In the genomic region with DNA sequence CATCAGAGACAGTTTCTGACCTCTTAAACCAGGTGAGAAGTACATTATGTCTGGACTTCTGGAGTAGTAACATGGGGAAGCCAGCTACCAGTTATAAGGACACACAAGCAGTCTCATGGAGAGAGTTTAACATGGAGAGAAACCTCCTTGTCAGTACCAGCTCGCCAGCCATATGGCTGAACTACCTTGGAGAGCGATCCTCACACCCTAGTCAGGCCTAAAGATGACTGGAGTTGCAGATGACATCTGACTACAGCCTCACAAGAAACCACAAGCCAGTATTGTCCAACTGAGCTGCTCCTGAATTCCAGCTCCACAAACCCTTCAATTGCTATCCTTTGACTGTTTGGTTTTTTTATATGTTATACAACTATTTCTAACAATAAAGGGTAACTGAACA, we compare ENCODE assay signal across 29 cellular contexts. TPM values are rescaled to one million over a fixed set of nuclear protein-coding genes. Genes with fewer than 3 reads are reported as not detected.
DNase-seq lines count a peak whose midpoint lies in the region; ATAC-seq, FAIRE-seq and TF ChIP-seq lines count a peak whose summit lies in the region.
"Had no signal": no experiment of that assay in that cellular context is flagged by ENCODE, and none has a peak within 500 bp of the region (broad histone marks: within the 10 kb centered on the region; RNA-seq: fewer than 3 reads in every experiment).

No MANE protein-coding gene starts in this region.

- H3K4me1 ChIP-seq in HCT116 (ENCODE audit: control insufficient read depth in 1 of 2, insufficient read depth in 2 of 2, low read length in 2 of 2), result no peaks in the 10 kb centered on the region
- H3K4me1 ChIP-seq: gastroesophageal sphincter, pancreas, thyroid gland had no signal

- no peak overlapping the region for H3K27ac Mint-ChIP-seq in natural killer cell
- H3K27ac Mint-ChIP-seq in activated T-cell treated with anti-CD3 and anti-CD28 coated beads, Interleukin-2, amount 50 U/mL, for 72 hours, result no peak overlapping the region
- H3K27ac Mint-ChIP-seq: activated naive CD8-positive, alpha-beta T cell treated with anti-CD3 and anti-CD28 coated beads for 36 hours; CD14-positive monocyte; IgD-negative memory B cell; naive thymus-derived CD4-positive, alpha-beta T cell; stimulated activated naive B cell treated with anti-CD40 and anti-IgM and Interleukin-4, amounts not matched to agents 10 μg/mL and 1 μg/mL and 100 μg/mL, for 72 hours had no signal

- no peak overlapping the region for H3K4me3 Mint-ChIP-seq in natural killer cell
- no peak overlapping the region for H3K4me3 Mint-ChIP-seq in activated T-cell treated with anti-CD3 and anti-CD28 coated beads, Interleukin-2, amount 50 U/mL, for 72 hours
- H3K4me3 Mint-ChIP-seq: activated naive CD8-positive, alpha-beta T cell treated with anti-CD3 and anti-CD28 coated beads for 36 hours; CD14-positive monocyte; IgD-negative memory B cell; naive thymus-derived CD4-positive, alpha-beta T cell; stimulated activated naive B cell treated with anti-CD40 and anti-IgM and Interleukin-4, amounts not matched to agents 10 μg/mL and 1 μg/mL and 100 μg/mL, for 72 hours had no signal

- H3K4me2 ChIP-seq in HCT116 (ENCODE audit: low read length), result no peak overlapping the region

- POLR2A ChIA-PET in HCT116 (lab: Charles Lee), result no interaction called here

- DNase-seq in HCT116 (ENCODE audit: low read depth, low spot score), result no peak
- DNase-seq in bronchial epithelial cell (ENCODE audit: low read depth), result peak; percentile 25
- DNase-seq in kidney glomerular epithelial cell (lab: John Stamatoyannopoulos, UW), result peak; percentile 12
- no peak for DNase-seq in natural killer cell
- no peak for DNase-seq in activated T-cell treated with anti-CD3 and anti-CD28 coated beads, Interleukin-2, amount 50 U/mL, for 72 hours
- DNase-seq in DMS153 (lab: John Stamatoyannopoulos, UW), result no peak
- DNase-seq: activated CD4-positive, alpha-beta T cell treated with anti-CD3 and anti-CD28 coated beads, Interleukin-2, amount 50 U/mL, for 4 hours; activated naive CD8-positive, alpha-beta T cell treated with anti-CD3 and anti-CD28 coated beads for 36 hours; activated T-cell treated with anti-CD3 and anti-CD28 coated beads, Interleukin-2, amount 50 U/mL, for 1 hour; caudate nucleus; dorsolateral prefrontal cortex; GF-D8; naive thymus-derived CD4-positive, alpha-beta T cell; NCI-H1930; NCI-H345; NK-92 treated with Interleukin-12 subunit alpha and Interleukin-12 subunit beta, amount 100 ng/mL, for 24 hours; pancreas; stimulated activated naive B cell treated with anti-CD40 and anti-IgM and Interleukin-4, amounts not matched to agents 10 μg/mL and 1 μg/mL and 100 μg/mL, for 72 hours; thyroid gland had no signal

- no peak overlapping the region for H3K9ac ChIP-seq in HCT116 (ENCODE audit: low read length)

- no peak overlapping the region for H3K4me3 ChIP-seq in HCT116 (replicated peaks in 1 of 2; ENCODE audit: low read depth in 1 of 2, low read length in 2 of 2)
- H3K4me3 ChIP-seq in bronchial epithelial cell (ENCODE audit: low read depth, low read length), result no peak overlapping the region
- H3K4me3 ChIP-seq: dorsolateral prefrontal cortex, gastroesophageal sphincter, GM12878, lung, pancreas, thyroid gland had no signal

- no peak overlapping the region for H3K27ac ChIP-seq in HCT116 (ENCODE audit: low read depth, low read length)
- H3K27ac ChIP-seq: dorsolateral prefrontal cortex, gastroesophageal sphincter, pancreas, thyroid gland had no signal

- intact Hi-C loops in HCT116 (cut with micrococcal nuclease) (no loop called here), natural killer cell (cut with micrococcal nuclease) (no loop called here)

- TF ChIP-seq CTCF in HCT116 (IDR thresholded peaks at IDR 0.05 in 2 of 3, conservative IDR thresholded peaks at IDR 0.05 in 1 of 3; ENCODE audit: borderline replicate concordance in 1 of 3, insufficient read depth in 1 of 3, low read depth in 2 of 3, low read length in 2 of 3) (no peak), bronchial epithelial cell (IDR thresholded peaks at IDR 0.05; ENCODE audit: insufficient read depth, low read length, severe bottlenecking) (no peak), natural killer cell (IDR thresholded peaks at IDR 0.05) (no peak)

- no peak for TF ChIP-seq RAD21 in HCT116 (IDR thresholded peaks at IDR 0.05; ENCODE audit: low read depth)

- H2AFZ ChIP-seq in HCT116 (ENCODE audit: low read depth, low read length, poor library complexity, severe bottlenecking), result no peak overlapping the region

- no peaks in the 10 kb centered on the region for H3K27me3 ChIP-seq in HCT116 (ENCODE audit: insufficient read depth, low read length)
- H3K27me3 ChIP-seq in bronchial epithelial cell (ENCODE audit: control insufficient read depth, insufficient read depth, low read length), result no peaks in the 10 kb centered on the region
- H3K27me3 ChIP-seq: dorsolateral prefrontal cortex, gastroesophageal sphincter, pancreas, thyroid gland had no signal

- peaks cover 14% of the 10 kb centered on the region for H3K36me3 Mint-ChIP-seq in natural killer cell
- H3K36me3 Mint-ChIP-seq in activated T-cell treated with anti-CD3 and anti-CD28 coated beads, Interleukin-2, amount 50 U/mL, for 72 hours (ENCODE audit: insufficient read depth in 2 of 2), result no peaks in the 10 kb centered on the region
- H3K36me3 Mint-ChIP-seq: activated naive CD8-positive, alpha-beta T cell treated with anti-CD3 and anti-CD28 coated beads for 36 hours; CD14-positive monocyte; IgD-negative memory B cell; naive thymus-derived CD4-positive, alpha-beta T cell; stimulated activated naive B cell treated with anti-CD40 and anti-IgM and Interleukin-4, amounts not matched to agents 10 μg/mL and 1 μg/mL and 100 μg/mL, for 72 hours had no signal

- H4K20me1 ChIP-seq in HCT116 (ENCODE audit: insufficient read depth), result no peaks in the 10 kb centered on the region

- H3K36me3 ChIP-seq in HCT116 (ENCODE audit: control insufficient read depth in 1 of 2, insufficient read depth in 2 of 2, low read length in 2 of 2) (no peaks in the 10 kb centered on the region), bronchial epithelial cell (ENCODE audit: control insufficient read depth, insufficient read depth, low read length) (no peaks in the 10 kb centered on the region)
- H3K36me3 ChIP-seq: gastroesophageal sphincter, pancreas, thyroid gland had no signal

- RAD21 ChIA-PET in HCT116 (lab: Charles Lee; ENCODE audit: low non-redundant PET in 1 of 2, low total read pairs in 2 of 2, uncharacterized antibody in 2 of 2, unreplicated experiment in 2 of 2), result no interaction called here

- BruUV-seq in HCT116 (replicated peaks; lab: Mats Ljungman, UMichigan), result no TSS peak

- no peaks in the 10 kb centered on the region for H3K9me3 ChIP-seq in HCT116 (ENCODE audit: control insufficient read depth in 1 of 2, insufficient read depth in 1 of 2, low read depth in 1 of 2, low read length in 2 of 2)
- H3K9me3 ChIP-seq: gastroesophageal sphincter, pancreas, thyroid gland had no signal

- TF ChIP-seq POLR2A in HCT116 (IDR thresholded peaks at IDR 0.05; ENCODE audit: borderline replicate concordance, extremely low read depth, insufficient read depth, insufficient read length), result no peak

- H3K9me2 ChIP-seq in HCT116 (ENCODE audit: insufficient read depth), result no peaks in the 10 kb centered on the region

- H3K27me3 Mint-ChIP-seq in natural killer cell (ENCODE audit: low read depth in 2 of 2), result no peaks in the 10 kb centered on the region
- H3K27me3 Mint-ChIP-seq in activated T-cell treated with anti-CD3 and anti-CD28 coated beads, Interleukin-2, amount 50 U/mL, for 72 hours (ENCODE audit: low read depth), result no peaks in the 10 kb centered on the region
- H3K27me3 Mint-ChIP-seq: IgD-negative memory B cell; naive thymus-derived CD4-positive, alpha-beta T cell; stimulated activated naive B cell treated with anti-CD40 and anti-IgM and Interleukin-4, amounts not matched to agents 10 μg/mL and 1 μg/mL and 100 μg/mL, for 72 hours had no signal

- no peak for ATAC-seq in HCT116
- ATAC-seq in natural killer cell, result no peak
- ATAC-seq in HG02759 (IDR thresholded peaks at IDR 0.05; ENCODE audit: unreplicated experiment), result no peak
- no peak for ATAC-seq in activated T-cell treated with anti-CD3 and anti-CD28 coated beads, Interleukin-2, amount 50 U/mL, for 72 hours (replicated peaks in 1 of 2)
- ATAC-seq: gastroesophageal sphincter; GM12878; naive thymus-derived CD4-positive, alpha-beta T cell; pancreas; sciatic nerve; stimulated activated naive B cell treated with anti-CD40 and anti-IgM and Interleukin-4, amounts not matched to agents 10 μg/mL and 1 μg/mL and 100 μg/mL, for 72 hours had no signal

- CTCF ChIA-PET in HCT116 (lab: Charles Lee), result no interaction called here

- H3K4me1 Mint-ChIP-seq in natural killer cell, result no peaks in the 10 kb centered on the region
- no peaks in the 10 kb centered on the region for H3K4me1 Mint-ChIP-seq in activated T-cell treated with anti-CD3 and anti-CD28 coated beads, Interleukin-2, amount 50 U/mL, for 72 hours (ENCODE audit: low read depth)
- H3K4me1 Mint-ChIP-seq: activated naive CD8-positive, alpha-beta T cell treated with anti-CD3 and anti-CD28 coated beads for 36 hours; CD14-positive monocyte; IgD-negative memory B cell; naive thymus-derived CD4-positive, alpha-beta T cell; stimulated activated naive B cell treated with anti-CD40 and anti-IgM and Interleukin-4, amounts not matched to agents 10 μg/mL and 1 μg/mL and 100 μg/mL, for 72 hours had no signal

- FAIRE-seq in bronchial epithelial cell (lab: Jason Lieb, UNC), result no peak
- FAIRE-seq: GM12878, pancreas had no signal

- no peaks in the 10 kb centered on the region for H3K79me2 ChIP-seq in HCT116 (ENCODE audit: insufficient read depth, low read length)

- peaks cover 10 to 18% of the 10 kb centered on the region in 2 donors for H3K9me3 Mint-ChIP-seq in natural killer cell
- peaks cover 4% of the 10 kb centered on the region in 2 donors for H3K9me3 Mint-ChIP-seq in activated T-cell treated with anti-CD3 and anti-CD28 coated beads, Interleukin-2, amount 50 U/mL, for 72 hours

TF ChIP-seq in HCT116, 20 proteins besides CTCF, POLR2A, EP300 and RAD21 (continues in another document):
- TF ChIP-seq, protein P1, sequence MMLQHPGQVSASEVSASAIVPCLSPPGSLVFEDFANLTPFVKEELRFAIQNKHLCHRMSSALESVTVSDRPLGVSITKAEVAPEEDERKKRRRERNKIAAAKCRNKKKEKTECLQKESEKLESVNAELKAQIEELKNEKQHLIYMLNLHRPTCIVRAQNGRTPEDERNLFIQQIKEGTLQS (IDR thresholded peaks at IDR 0.05), result no peak

TF ChIP-seq in PFSK-1, 5 proteins besides CTCF, POLR2A, EP300 and RAD21 (continues in another document):
- TF ChIP-seq FOXP2 (optimal IDR thresholded peaks at IDR 0.05; ENCODE audit: borderline replicate concordance, extremely low read depth, extremely low read length, insufficient read depth), result no peak

RNA-seq across cellular contexts. Expression of gene PDHA2, which starts 49.8 kb away (rescaled TPM):
- total RNA-seq in HCT116 (2021; ENCODE audit: unreplicated experiment) (not detected), bronchial epithelial cell (not detected in 2 replicates), natural killer cell (not detected)
- not detected in 2 replicates for polyA plus RNA-seq in HCT116 (2012)
- not detected for polyA plus RNA-seq in PFSK-1 (2012; ENCODE audit: insufficient read length, low read depth)
- total RNA-seq in activated T-cell treated with anti-CD3 and anti-CD28 coated beads, Interleukin-2, amount 50 U/mL, for 72 hours, result not detected
- total RNA-seq: activated naive CD8-positive, alpha-beta T cell treated with anti-CD3 and anti-CD28 coated beads for 36 hours; epithelial cell of proximal tubule; gastroesophageal sphincter; GM12878; lung; naive thymus-derived CD4-positive, alpha-beta T cell; pancreas; sciatic nerve had no signal
- polyA plus RNA-seq: AG04450; CD14-positive monocyte; GM12878; IgD-negative memory B cell; lung; naive thymus-derived CD4-positive, alpha-beta T cell; pancreas had no signal

Comparison
In these comparisons a context has a peak if more than half of its experiments do, and no peak if none do; other contexts are left out.
1. DNase-seq: peak in bronchial epithelial cell (single experiment) and kidney glomerular epithelial cell (single experiment); none in HCT116 (single experiment), natural killer cell (single experiment), activated T-cell treated with anti-CD3 and anti-CD28 coated beads, Interleukin-2, amount 50 U/mL, for 72 hours (0 of 2) and DMS153 (single experiment).